19 cellular contexts compared by ENCODE assay signal in genomic region chr22:38879102-38879729, GRCh38. TPM values are rescaled to one million over a fixed set of nuclear protein-coding genes. Genes with fewer than 3 reads are reported as not detected.
DNase-seq lines count a peak whose midpoint lies in the region; FAIRE-seq and TF ChIP-seq lines count a peak whose summit lies in the region.
"Had no signal": no experiment of that assay in that cellular context is flagged by ENCODE, and none has a peak within 500 bp of the region (broad histone marks: within the 10 kb centered on the region; RNA-seq: fewer than 3 reads in every experiment).

No MANE protein-coding gene starts in this region.

- no CpG with 5 or more reads among the region's 5 CpGs for WGBS in neuronal stem cell (ENCODE audit: extremely low coverage in 2 of 2, insufficient read length in 2 of 2, insufficient replicate concordance in 1 of 2), 2 donors

- H2BK120ac ChIP-seq in neuronal stem cell (ENCODE audit: low read depth, low read length), result no peak overlapping the region

- no peaks in the 10 kb centered on the region for H3K9me3 ChIP-seq in stomach smooth muscle (ENCODE audit: control insufficient read depth in 2 of 2, low read length in 2 of 2)
- no peaks in the 10 kb centered on the region for H3K9me3 ChIP-seq in neuronal stem cell (replicated peaks in 1 of 2; ENCODE audit: control insufficient read depth in 2 of 2, insufficient read depth in 1 of 2, low read depth in 1 of 2, low read length in 2 of 2)
- no peaks in the 10 kb centered on the region for H3K9me3 ChIP-seq in CD8-positive, alpha-beta memory T cell (ENCODE audit: low read length)
- H3K9me3 ChIP-seq: SJSA1 had no signal

- no peak overlapping the region for H2BK12ac ChIP-seq in neuronal stem cell (ENCODE audit: low read length)

- peak overlapping the region in 2 of 8 donors; percentile 9 to 32 for H3K27ac Mint-ChIP-seq in CD8-positive, alpha-beta memory T cell
- H3K27ac Mint-ChIP-seq: HFFc6 had no signal

- no peak overlapping the region for H2BK15ac ChIP-seq in neuronal stem cell (ENCODE audit: low read length)

- no peak for TF ChIP-seq CTCF in bronchial epithelial cell (IDR thresholded peaks at IDR 0.05; ENCODE audit: insufficient read depth, low read length, severe bottlenecking)

- peaks cover 15 to 27% (median 22%) of the 10 kb centered on the region in 3 donors for H3K4me1 Mint-ChIP-seq in CD8-positive, alpha-beta memory T cell

- H3K4me1 ChIP-seq in stomach smooth muscle (ENCODE audit: control insufficient read depth, insufficient read depth, low read length) (peaks cover 34% of the 10 kb centered on the region), neuronal stem cell (ENCODE audit: control insufficient read depth in 2 of 2, insufficient read depth in 1 of 2, low read depth in 1 of 2, low read length in 2 of 2) (peaks cover 0 to 3% of the 10 kb centered on the region in 2 donors)
- H3K4me1 ChIP-seq in CD8-positive, alpha-beta memory T cell (ENCODE audit: insufficient read depth, low read length), result peaks cover 26% of the 10 kb centered on the region

- no peaks in the 10 kb centered on the region for H3K36me3 Mint-ChIP-seq in CD8-positive, alpha-beta memory T cell

- no peak overlapping the region for H3K4me2 ChIP-seq in neuronal stem cell (ENCODE audit: insufficient read depth, low read length, poor library complexity, severe bottlenecking)

- H3K27me3 Mint-ChIP-seq in CD8-positive, alpha-beta memory T cell, result peaks cover 0 to 6% of the 10 kb centered on the region in 2 donors

- H3K9ac ChIP-seq in stomach smooth muscle (ENCODE audit: low read length in 2 of 2), result no peak overlapping the region
- H3K9ac ChIP-seq in neuronal stem cell (ENCODE audit: low read depth, low read length, poor library complexity), result no peak overlapping the region

- POLR2A ChIA-PET in CD8-positive, alpha-beta memory T cell (lab: Charles Lee), result no interaction called here

- H4K91ac ChIP-seq in neuronal stem cell (ENCODE audit: low read depth, low read length, poor library complexity), result no peak overlapping the region

- no peak overlapping the region for H3K4ac ChIP-seq in neuronal stem cell (ENCODE audit: low read length)

- peaks cover 11% of the 10 kb centered on the region for H3K27me3 ChIP-seq in bronchial epithelial cell (ENCODE audit: control insufficient read depth, insufficient read depth, low read length)
- H3K27me3 ChIP-seq in stomach smooth muscle (ENCODE audit: control insufficient read depth in 1 of 2, insufficient read depth in 2 of 2, low read length in 2 of 2), result no peaks in the 10 kb centered on the region
- H3K27me3 ChIP-seq in neuronal stem cell (ENCODE audit: control insufficient read depth in 3 of 3, insufficient read depth in 3 of 3, low read depth in 1 of 3, low read length in 3 of 3), result peaks cover 0 to 45% (median 0%) of the 10 kb centered on the region in 3 experiments
- no peaks in the 10 kb centered on the region for H3K27me3 ChIP-seq in CD8-positive, alpha-beta memory T cell (ENCODE audit: insufficient read depth, low read length, poor library complexity, severe bottlenecking)
- H3K27me3 ChIP-seq: SJSA1 had no signal

- no peak overlapping the region for H3K18ac ChIP-seq in neuronal stem cell (ENCODE audit: low read length)

- H3K36me3 ChIP-seq in bronchial epithelial cell (ENCODE audit: control insufficient read depth, insufficient read depth, low read length) (no peaks in the 10 kb centered on the region), stomach smooth muscle (ENCODE audit: control insufficient read depth in 2 of 2, insufficient read depth in 2 of 2, low read length in 2 of 2) (no peaks in the 10 kb centered on the region), neuronal stem cell (replicated peaks in 1 of 2; ENCODE audit: control insufficient read depth in 2 of 2, insufficient read depth in 2 of 2, low read length in 2 of 2) (no peaks in the 10 kb centered on the region)
- no peaks in the 10 kb centered on the region for H3K36me3 ChIP-seq in CD8-positive, alpha-beta memory T cell (ENCODE audit: insufficient read depth, low read length)
- H3K36me3 ChIP-seq: SJSA1 had no signal

- no peak overlapping the region for H2BK5ac ChIP-seq in neuronal stem cell (ENCODE audit: low read length)

- H3K23ac ChIP-seq in neuronal stem cell (ENCODE audit: low read depth, low read length, poor library complexity), result no peak overlapping the region

- H3K14ac ChIP-seq in neuronal stem cell (ENCODE audit: low read length), result no peak overlapping the region

- no peak overlapping the region for H4K8ac ChIP-seq in neuronal stem cell (ENCODE audit: low read depth, low read length)

- H3K4me3 Mint-ChIP-seq in CD8-positive, alpha-beta memory T cell, result no peak overlapping the region
- H3K4me3 Mint-ChIP-seq: HFFc6 had no signal

- no peak overlapping the region for H2AK5ac ChIP-seq in neuronal stem cell (ENCODE audit: low read depth, low read length)

- no peaks in the 10 kb centered on the region for H3K79me1 ChIP-seq in neuronal stem cell (ENCODE audit: low read depth, low read length)

- no peaks in the 10 kb centered on the region for H3K9me3 Mint-ChIP-seq in CD8-positive, alpha-beta memory T cell
- H3K9me3 Mint-ChIP-seq: HFFc6 had no signal

- no peak overlapping the region for H2AFZ ChIP-seq in neuronal stem cell (ENCODE audit: low read length)

- H3K27ac ChIP-seq in stomach smooth muscle (ENCODE audit: low read length) (peak overlapping the region; percentile 99), neuronal stem cell (replicated peaks; ENCODE audit: low read length) (no peak overlapping the region)
- H3K27ac ChIP-seq in CD8-positive, alpha-beta memory T cell (ENCODE audit: low read depth, low read length), result no peak overlapping the region
- H3K27ac ChIP-seq: RWPE1, SJSA1 had no signal

- DNase-seq in NCI-H82 (lab: John Stamatoyannopoulos, UW) (peak; percentile 38), NCI-H82 treated with DMSO at 0.1 percent for 48 hours (lab: John Stamatoyannopoulos, UW; ENCODE audit: unreplicated experiment) (no peak), D341Med (ENCODE audit: low spot score) (peak; percentile 39), bronchial epithelial cell (ENCODE audit: low read depth) (no peak), neuronal stem cell (ENCODE audit: low spot score) (no peak), NCI-H2171 treated with DMSO at 0.1 percent for 48 hours (lab: John Stamatoyannopoulos, UW) (no peak)
- DNase-seq in CD8-positive, alpha-beta memory T cell, result no peak
- DNase-seq: C1 segment of cervical spinal cord, EL, HFFc6, NCI-H1092 treated with DMSO at 0.1 percent for 48 hours, NCI-H187 treated with DMSO at 0.1 percent for 48 hours, NCI-H2171, NCI-H446 treated with DMSO at 0.1 percent for 48 hours, PC-3 had no signal

- CTCF ChIA-PET in CD8-positive, alpha-beta memory T cell (lab: Charles Lee), result interaction anchor here (3.4 kb wide), 1 partner anchor 10 kb away, joined by 14 read pairs; no protein-coding TSS in a partner anchor

- H3K4me3 ChIP-seq in bronchial epithelial cell (ENCODE audit: low read depth, low read length) (no peak overlapping the region), stomach smooth muscle (ENCODE audit: low read length in 2 of 2) (no peak overlapping the region), neuronal stem cell (ENCODE audit: low read length in 2 of 2) (no peak overlapping the region)
- H3K4me3 ChIP-seq in CD8-positive, alpha-beta memory T cell (ENCODE audit: low read length), result no peak overlapping the region
- H3K4me3 ChIP-seq: SJSA1 had no signal

- FAIRE-seq in bronchial epithelial cell (lab: Jason Lieb, UNC), result peak; percentile 52
- FAIRE-seq: H1 had no signal

RNA-seq across cellular contexts. Expression of gene CBX6, which starts 7.2 kb away (rescaled TPM):
- total RNA-seq in bronchial epithelial cell, result 6.8 and 8.4 TPM in 2 replicates
- 12.0 TPM for polyA plus RNA-seq in neuronal stem cell (2013, experiment 1 of 2)
- 12.4 TPM for polyA plus RNA-seq in neuronal stem cell (2013, experiment 2 of 2)
- 100 to 1,000 TPM; 159 to 171 TPM for total RNA-seq in CD8-positive, alpha-beta memory T cell
- polyA plus RNA-seq in CD8-positive, alpha-beta memory T cell, result 10.8 TPM

RNA-seq across cellular contexts. Expression of gene NPTXR, which starts 35.4 kb away (rescaled TPM):
- under 0.01 TPM in 2 replicates for total RNA-seq in bronchial epithelial cell
- 3.7 TPM for polyA plus RNA-seq in neuronal stem cell (2013, experiment 1 of 2)
- 3.7 TPM for polyA plus RNA-seq in neuronal stem cell (2013, experiment 2 of 2)
- 1 to 10 TPM; 5.9 to 6.3 TPM for total RNA-seq in CD8-positive, alpha-beta memory T cell
- 1.0 TPM for polyA plus RNA-seq in CD8-positive, alpha-beta memory T cell

Comparison
In these comparisons a context has a peak if more than half of its experiments do, and no peak if none do; other contexts are left out.
1. DNase-seq: peak in NCI-H82 (single experiment) and D341Med (single experiment); none in NCI-H82 treated with DMSO at 0.1 percent for 48 hours (single experiment), bronchial epithelial cell (single experiment), neuronal stem cell (single experiment), CD8-positive, alpha-beta memory T cell (0 of 5) and NCI-H2171 treated with DMSO at 0.1 percent for 48 hours (single experiment).
2. RNA of gene CBX6, which starts 7.2 kb away (total RNA-seq): 159 to 171 TPM in CD8-positive, alpha-beta memory T cell; 6.8 to 8.4 TPM in bronchial epithelial cell; every median in the first group is over 10 times any median in the second.